ENCODE assay signal across 19 cellular contexts in the genomic region with DNA sequence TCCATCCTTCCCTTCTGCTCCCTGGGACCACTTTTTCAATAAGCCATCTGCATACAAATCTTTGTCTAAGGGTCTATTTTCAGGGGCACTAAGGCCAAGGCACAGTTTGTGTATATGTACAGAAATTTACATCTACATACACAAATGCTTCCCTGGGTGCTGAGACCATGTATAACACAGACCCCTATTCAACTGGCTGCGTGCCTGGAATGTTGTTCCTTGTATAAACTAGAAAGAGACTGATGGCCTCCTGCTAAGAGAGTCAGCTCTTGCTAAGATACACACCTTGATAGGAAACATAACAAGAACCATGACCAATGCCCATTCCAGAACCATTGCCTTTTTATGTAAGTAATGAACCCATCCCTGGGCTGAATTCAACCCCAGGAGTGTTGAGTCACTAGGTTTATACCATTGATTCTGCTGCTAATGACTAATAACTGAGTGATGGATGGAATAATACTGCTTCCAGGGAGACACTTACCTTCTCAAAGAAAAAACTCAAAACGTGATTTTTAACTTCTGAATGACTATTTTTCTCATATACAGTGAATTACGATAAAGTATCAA.
"Had no signal": no experiment of that assay in that cellular context is flagged by ENCODE, and none has a peak within 500 bp of the region (broad histone marks: within the 10 kb centered on the region; RNA-seq: fewer than 3 reads in every experiment).

No MANE protein-coding gene starts in this region.

- H3K27me3 ChIP-seq: gastrocnemius medialis, right lobe of liver, spleen had no signal

- H3K79me2 ChIP-seq: parathyroid adenoma had no signal

- H3K36me3 ChIP-seq: gastrocnemius medialis, prostate gland, right lobe of liver, spleen, thoracic aorta had no signal

- H3K9me3 ChIP-seq: gastrocnemius medialis, prostate gland, right lobe of liver, thoracic aorta had no signal

- H3K27ac ChIP-seq: gastrocnemius medialis, parathyroid adenoma, prostate gland, right lobe of liver, spleen, thoracic aorta had no signal

- H3K4me1 ChIP-seq: gastrocnemius medialis, parathyroid adenoma, prostate gland, spleen had no signal

- H3K27me3 Mint-ChIP-seq: stimulated activated memory B cell treated with anti-CD40 and anti-IgM and Interleukin-4, amounts not matched to agents 10 μg/mL and 1 μg/mL and 100 μg/mL, for 72 hours had no signal

- H3K9ac ChIP-seq: parathyroid adenoma had no signal

- H3K4me1 Mint-ChIP-seq: immature natural killer cell; naive thymus-derived CD4-positive, alpha-beta T cell; stimulated activated memory B cell treated with anti-CD40 and anti-IgM and Interleukin-4, amounts not matched to agents 10 μg/mL and 1 μg/mL and 100 μg/mL, for 72 hours; stimulated activated naive CD8-positive, alpha-beta T cell treated with anti-CD3 and anti-CD28 coated beads, Interleukin-15, amount 100 ng/mL, for 72 hours had no signal

- H2AFZ ChIP-seq: parathyroid adenoma had no signal

- ATAC-seq: gastrocnemius medialis; naive thymus-derived CD4-positive, alpha-beta T cell; right lobe of liver; stimulated activated memory B cell treated with anti-CD40 and anti-IgM and Interleukin-4, amounts not matched to agents 10 μg/mL and 1 μg/mL and 100 μg/mL, for 72 hours; stimulated activated naive CD8-positive, alpha-beta T cell treated with anti-CD3 and anti-CD28 coated beads, Interleukin-15, amount 100 ng/mL, for 72 hours had no signal

- DNase-seq: effector memory CD4-positive, alpha-beta T cell; gastrocnemius medialis; immature natural killer cell; kidney; naive thymus-derived CD4-positive, alpha-beta T cell; nephron progenitor cell; retina; right lobe of liver; spleen; stimulated activated CD4-positive, alpha-beta T cell treated with anti-CD3 and anti-CD28 coated beads, Interleukin-15, amount 100 ng/mL, for 24 hours; stimulated activated CD4-positive, alpha-beta T cell treated with anti-CD3 and anti-CD28 coated beads, Interleukin-1b, Interleukin-23, amount 100 ng/mL, for 48 hours; stimulated activated CD4-positive, alpha-beta T cell treated with anti-CD3 and anti-CD28 coated beads, Interleukin-4, amount 100 ng/mL, for 24 hours; stimulated activated naive CD8-positive, alpha-beta T cell treated with anti-CD3 and anti-CD28 coated beads, Interleukin-15, amount 100 ng/mL, for 72 hours; trophoblast cell had no signal

- H3K4me3 ChIP-seq: gastrocnemius medialis, prostate gland, right lobe of liver, spleen, thoracic aorta had no signal

- H3K27ac Mint-ChIP-seq: immature natural killer cell; naive thymus-derived CD4-positive, alpha-beta T cell; nephron progenitor cell; stimulated activated memory B cell treated with anti-CD40 and anti-IgM and Interleukin-4, amounts not matched to agents 10 μg/mL and 1 μg/mL and 100 μg/mL, for 72 hours; stimulated activated naive CD8-positive, alpha-beta T cell treated with anti-CD3 and anti-CD28 coated beads, Interleukin-15, amount 100 ng/mL, for 72 hours had no signal

- H3K4me3 Mint-ChIP-seq: immature natural killer cell; naive thymus-derived CD4-positive, alpha-beta T cell; nephron progenitor cell; stimulated activated memory B cell treated with anti-CD40 and anti-IgM and Interleukin-4, amounts not matched to agents 10 μg/mL and 1 μg/mL and 100 μg/mL, for 72 hours; stimulated activated naive CD8-positive, alpha-beta T cell treated with anti-CD3 and anti-CD28 coated beads, Interleukin-15, amount 100 ng/mL, for 72 hours had no signal

- H3K36me3 Mint-ChIP-seq: immature natural killer cell; stimulated activated memory B cell treated with anti-CD40 and anti-IgM and Interleukin-4, amounts not matched to agents 10 μg/mL and 1 μg/mL and 100 μg/mL, for 72 hours had no signal

- FAIRE-seq: endometrium, kidney had no signal
